In the genomic region with DNA sequence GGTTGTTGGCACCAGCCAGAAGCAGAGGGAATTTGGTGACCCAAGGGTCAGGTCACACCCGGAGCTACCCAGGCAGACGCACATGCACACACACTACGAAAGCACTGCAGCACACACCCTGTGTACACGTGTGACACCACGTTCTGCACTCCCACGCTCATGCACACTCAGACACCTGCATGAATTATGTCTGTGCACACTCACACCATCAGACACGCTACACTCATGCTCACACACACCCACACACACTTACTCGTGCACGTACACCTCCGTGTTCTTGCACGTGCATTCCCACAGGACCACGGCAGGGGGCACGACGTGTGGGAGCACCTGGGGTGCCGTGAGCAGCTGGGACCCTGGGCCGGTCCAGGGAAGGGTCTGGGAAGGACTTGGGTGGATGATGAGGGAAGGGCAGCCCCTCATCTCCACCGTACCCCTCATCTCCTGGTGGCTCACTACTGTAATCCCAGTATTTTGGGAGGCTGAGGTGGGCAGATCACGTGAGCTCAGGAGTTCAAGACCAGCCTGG, we compare ENCODE assay signal across 1 cellular context.
TF ChIP-seq lines count a peak whose summit lies in the region.

No MANE protein-coding gene starts in this region.

TF ChIP-seq in H1, 55 proteins besides CTCF, POLR2A, EP300 and RAD21:
- TF ChIP-seq CREB1 (IDR thresholded peaks at IDR 0.05) (no peak), SRF (IDR thresholded peaks at IDR 0.05; ENCODE audit: low read depth, low read length) (no peak), TCF12 (IDR thresholded peaks at IDR 0.05; ENCODE audit: low read depth, low read length) (no peak), KDM5A (IDR thresholded peaks at IDR 0.05; ENCODE audit: low read length) (no peak), MAFK (IDR thresholded peaks at IDR 0.05; ENCODE audit: low read depth, low read length) (no peak), SP4 (IDR thresholded peaks at IDR 0.05; ENCODE audit: low read length) (no peak), BACH1 (IDR thresholded peaks at IDR 0.05; ENCODE audit: low read length) (no peak), CHD1 (IDR thresholded peaks at IDR 0.05; ENCODE audit: low read depth, low read length) (no peak), BCL11A (IDR thresholded peaks at IDR 0.05; ENCODE audit: low read depth in 2 of 2, low read length in 2 of 2) (no peak), SAP30 (IDR thresholded peaks at IDR 0.05; ENCODE audit: insufficient read depth, insufficient replicate concordance, low read length) (no peak), FOSL1 (IDR thresholded peaks at IDR 0.05; ENCODE audit: insufficient read depth, low read depth, low read length) (no peak), ASH2L (IDR thresholded peaks at IDR 0.05; ENCODE audit: low read length) (no peak), GABPA (IDR thresholded peaks at IDR 0.05; ENCODE audit: borderline replicate concordance, insufficient read depth, low read length) (no peak), RBBP5 (IDR thresholded peaks at IDR 0.05; ENCODE audit: borderline replicate concordance, low read depth, low read length) (no peak)
- TF ChIP-seq, protein P1, sequence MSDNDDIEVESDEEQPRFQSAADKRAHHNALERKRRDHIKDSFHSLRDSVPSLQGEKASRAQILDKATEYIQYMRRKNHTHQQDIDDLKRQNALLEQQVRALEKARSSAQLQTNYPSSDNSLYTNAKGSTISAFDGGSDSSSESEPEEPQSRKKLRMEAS (IDR thresholded peaks at IDR 0.05) = no peak
- TF ChIP-seq, protein P2, sequence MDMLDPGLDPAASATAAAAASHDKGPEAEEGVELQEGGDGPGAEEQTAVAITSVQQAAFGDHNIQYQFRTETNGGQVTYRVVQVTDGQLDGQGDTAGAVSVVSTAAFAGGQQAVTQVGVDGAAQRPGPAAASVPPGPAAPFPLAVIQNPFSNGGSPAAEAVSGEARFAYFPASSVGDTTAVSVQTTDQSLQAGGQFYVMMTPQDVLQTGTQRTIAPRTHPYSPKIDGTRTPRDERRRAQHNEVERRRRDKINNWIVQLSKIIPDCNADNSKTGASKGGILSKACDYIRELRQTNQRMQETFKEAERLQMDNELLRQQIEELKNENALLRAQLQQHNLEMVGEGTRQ (IDR thresholded peaks at IDR 0.05; ENCODE audit: low read length) = no peak
